24 cellular contexts compared by ENCODE assay signal in genomic region chr1:177307771-177308170, GRCh38.
DNase-seq lines count a peak whose midpoint lies in the region; ATAC-seq and TF ChIP-seq lines count a peak whose summit lies in the region.
"Had no signal": no experiment of that assay in that cellular context is flagged by ENCODE, and none has a peak within 500 bp of the region (broad histone marks: within the 10 kb centered on the region; RNA-seq: fewer than 3 reads in every experiment).

No MANE protein-coding gene starts in this region.

- TF ChIP-seq CTCF in epithelial cell of esophagus (IDR thresholded peaks at IDR 0.05; ENCODE audit: insufficient read depth, low read depth, low read length, missing control alignments), result no peak
- TF ChIP-seq CTCF in heart right ventricle (IDR thresholded peaks at IDR 0.05), result no peak

- H3K27ac ChIP-seq in layer of hippocampus (ENCODE audit: low read depth, low read length) (peak overlapping the region; percentile 33), heart right ventricle (no peak overlapping the region)
- H3K27ac ChIP-seq: BLaER1, colonic mucosa, gastrocnemius medialis, HL-60, left ventricle myocardium inferior, prostate gland, upper lobe of left lung had no signal

- no peak overlapping the region for H3K4me3 ChIP-seq in epithelial cell of esophagus (ENCODE audit: low read length)
- H3K4me3 ChIP-seq in heart right ventricle, result no peak overlapping the region
- H3K4me3 ChIP-seq: BLaER1, colonic mucosa, gastrocnemius medialis, left ventricle myocardium inferior, prostate gland, upper lobe of left lung had no signal

- H3K27me3 ChIP-seq in layer of hippocampus (ENCODE audit: control insufficient read depth, insufficient read depth, low read length) (no peaks in the 10 kb centered on the region), heart right ventricle (peaks cover 0 to 22% (median 0%) of the 10 kb centered on the region in 7 donors)
- H3K27me3 ChIP-seq: BLaER1, colonic mucosa, gastrocnemius medialis, upper lobe of left lung had no signal

- DNase-seq in AG08395 (ENCODE audit: low spot score) (peak; percentile 31), LHCN-M2 (ENCODE audit: low read depth) (peak; percentile 64), epithelial cell of esophagus (ENCODE audit: low read depth) (peak; percentile 71), hippocampal formation (lab: John Stamatoyannopoulos, UW) (no peak), NOMO-1 treated with dmso at 0.1 percent for 144 hours (lab: John Stamatoyannopoulos, UW; ENCODE audit: unreplicated experiment) (no peak), heart right ventricle (no peak), hepatic stellate cell (ENCODE audit: low spot score) (no peak)
- DNase-seq: activated CD4-positive, alpha-beta T cell treated with anti-CD3 and anti-CD28 coated beads for 36 hours; Caco-2; colonic mucosa; endodermal cell; gastrocnemius medialis; HFFc6; left ventricle myocardium inferior; MM.1S; NCI-H1436 treated with DMSO at 0.1 percent for 48 hours; NCI-H2171 treated with DMSO at 0.1 percent for 48 hours; SHP77; SW 1271; upper lobe of left lung had no signal

- intact Hi-C loops in heart right ventricle (cut with DNase I), result no loop called here

- ATAC-seq in heart right ventricle, result no peak
- ATAC-seq: activated CD4-positive, alpha-beta T cell treated with anti-CD3 and anti-CD28 coated beads for 36 hours; gastrocnemius medialis had no signal

- H3K4me1 ChIP-seq in heart right ventricle, result peaks cover 0 to 3% (median 0%) of the 10 kb centered on the region in 9 donors
- H3K4me1 ChIP-seq: BLaER1, Caco-2, colonic mucosa, prostate gland had no signal

- no peaks in the 10 kb centered on the region for H3K36me3 ChIP-seq in heart right ventricle
- H3K36me3 ChIP-seq: BLaER1, colonic mucosa, gastrocnemius medialis, left ventricle myocardium inferior, prostate gland, upper lobe of left lung had no signal

- no peaks in the 10 kb centered on the region for H3K9me3 ChIP-seq in heart right ventricle
- H3K9me3 ChIP-seq: BLaER1, Caco-2, colonic mucosa, gastrocnemius medialis, left ventricle myocardium inferior, prostate gland, upper lobe of left lung had no signal

Comparison
In these comparisons a context has a peak if more than half of its experiments do, and no peak if none do; other contexts are left out.
1. DNase-seq: peak in AG08395 (single experiment), LHCN-M2 (single experiment) and epithelial cell of esophagus (single experiment); none in hippocampal formation (0 of 2), NOMO-1 treated with dmso at 0.1 percent for 144 hours (single experiment), heart right ventricle (0 of 2) and hepatic stellate cell (single experiment).